Comparison of ENCODE assay signal across 15 cellular contexts in genomic region chr18:13229021-13229671, GRCh38. TPM values are rescaled to one million over a fixed set of nuclear protein-coding genes. Genes with fewer than 3 reads are reported as not detected.
DNase-seq lines count a peak whose midpoint lies in the region; ATAC-seq and TF ChIP-seq lines count a peak whose summit lies in the region.
"Had no signal": no experiment of that assay in that cellular context is flagged by ENCODE, and none has a peak within 500 bp of the region (broad histone marks: within the 10 kb centered on the region; RNA-seq: fewer than 3 reads in every experiment).

No MANE protein-coding gene starts in this region.

- no peak for ATAC-seq in CD4-positive, CD25-positive, alpha-beta regulatory T cell (ENCODE audit: low read depth in 2 of 2)
- no peak for ATAC-seq in GM21619 (IDR thresholded peaks at IDR 0.05; ENCODE audit: unreplicated experiment)
- no peak for ATAC-seq in activated CD8-positive, alpha-beta T cell treated with anti-CD3 and anti-CD28 coated beads for 36 hours

- no peak for TF ChIP-seq CTCF in osteocyte (IDR thresholded peaks at IDR 0.05)
- TF ChIP-seq CTCF in activated CD8-positive, alpha-beta T cell treated with anti-CD3 and anti-CD28 coated beads for 36 hours (IDR thresholded peaks at IDR 0.05), result no peak

- H3K36me3 Mint-ChIP-seq in activated naive CD4-positive, alpha-beta T cell treated with anti-CD3 and anti-CD28 coated beads, Interleukin-2, amount 10 ng/mL, durations not matched to agents 7 days and 5 days, result no peaks in the 10 kb centered on the region
- no peaks in the 10 kb centered on the region for H3K36me3 Mint-ChIP-seq in CD4-positive, CD25-positive, alpha-beta regulatory T cell
- H3K36me3 Mint-ChIP-seq in osteocyte (ENCODE audit: unreplicated experiment), result no peaks in the 10 kb centered on the region
- peaks cover 2% of the 10 kb centered on the region for H3K36me3 Mint-ChIP-seq in activated CD8-positive, alpha-beta T cell treated with anti-CD3 and anti-CD28 coated beads for 36 hours (ENCODE audit: low read depth)
- H3K36me3 Mint-ChIP-seq: CD4-positive, alpha-beta memory T cell had no signal

- no peaks in the 10 kb centered on the region for H3K36me3 ChIP-seq in CD4-positive, CD25-positive, alpha-beta regulatory T cell (ENCODE audit: control insufficient read depth, insufficient read depth, low read length)
- peaks cover 52% of the 10 kb centered on the region for H3K36me3 ChIP-seq in KOPT-K1 (ENCODE audit: insufficient read depth, low read length)

- H3K27ac ChIP-seq in CD4-positive, CD25-positive, alpha-beta regulatory T cell (ENCODE audit: insufficient read depth, low read length, poor library complexity, severe bottlenecking), result no peak overlapping the region
- H3K27ac ChIP-seq in KOPT-K1 (ENCODE audit: low read depth, low read length, poor library complexity, severe bottlenecking), result peak overlapping the region; percentile 59

- H3K4me1 ChIP-seq in CD4-positive, CD25-positive, alpha-beta regulatory T cell (ENCODE audit: control insufficient read depth, insufficient read depth, low read length, poor library complexity, severe bottlenecking), result no peaks in the 10 kb centered on the region

- H3K27ac Mint-ChIP-seq in activated naive CD4-positive, alpha-beta T cell treated with anti-CD3 and anti-CD28 coated beads, Interleukin-2, amount 10 ng/mL, durations not matched to agents 7 days and 5 days, result peak overlapping the region; percentile 64
- peak overlapping the region in 2 of 3 donors; percentile 0 to 37 for H3K27ac Mint-ChIP-seq in CD4-positive, CD25-positive, alpha-beta regulatory T cell
- no peak overlapping the region for H3K27ac Mint-ChIP-seq in osteocyte (ENCODE audit: unreplicated experiment)
- H3K27ac Mint-ChIP-seq in activated CD8-positive, alpha-beta T cell treated with anti-CD3 and anti-CD28 coated beads for 36 hours, result no peak overlapping the region
- H3K27ac Mint-ChIP-seq: HFFc6 had no signal

- H3K4me1 Mint-ChIP-seq in activated naive CD4-positive, alpha-beta T cell treated with anti-CD3 and anti-CD28 coated beads, Interleukin-2, amount 10 ng/mL, durations not matched to agents 7 days and 5 days, result no peaks in the 10 kb centered on the region
- H3K4me1 Mint-ChIP-seq in CD4-positive, CD25-positive, alpha-beta regulatory T cell, result peaks cover 0 to 3% (median 0%) of the 10 kb centered on the region in 4 donors
- H3K4me1 Mint-ChIP-seq in osteocyte (ENCODE audit: unreplicated experiment), result no peaks in the 10 kb centered on the region
- H3K4me1 Mint-ChIP-seq in activated CD8-positive, alpha-beta T cell treated with anti-CD3 and anti-CD28 coated beads for 36 hours (ENCODE audit: low read depth), result no peaks in the 10 kb centered on the region
- H3K4me1 Mint-ChIP-seq: CD4-positive, alpha-beta memory T cell had no signal

- intact Hi-C loops in activated CD8-positive, alpha-beta T cell treated with anti-CD3 and anti-CD28 coated beads for 36 hours (cut with micrococcal nuclease), result no loop called here

- H3K9me3 Mint-ChIP-seq in activated naive CD4-positive, alpha-beta T cell treated with anti-CD3 and anti-CD28 coated beads, Interleukin-2, amount 10 ng/mL, durations not matched to agents 7 days and 5 days, result no peaks in the 10 kb centered on the region
- H3K9me3 Mint-ChIP-seq in CD4-positive, CD25-positive, alpha-beta regulatory T cell, result no peaks in the 10 kb centered on the region
- no peaks in the 10 kb centered on the region for H3K9me3 Mint-ChIP-seq in osteocyte (ENCODE audit: unreplicated experiment)
- H3K9me3 Mint-ChIP-seq in activated CD8-positive, alpha-beta T cell treated with anti-CD3 and anti-CD28 coated beads for 36 hours, result no peaks in the 10 kb centered on the region
- H3K9me3 Mint-ChIP-seq: CD4-positive, alpha-beta memory T cell; HFFc6 had no signal

- POLR2A ChIA-PET in activated CD8-positive, alpha-beta T cell treated with anti-CD3 and anti-CD28 coated beads for 36 hours (lab: Charles Lee), result interaction anchor here (0.7 kb wide), 1 partner anchor 10 kb away, joined by 5 read pairs; the partner anchor contains the start of gene LDLRAD4

- H3K4me3 ChIP-seq in CD4-positive, CD25-positive, alpha-beta regulatory T cell (ENCODE audit: low read depth, low read length), result no peak overlapping the region

- CTCF ChIA-PET in activated naive CD4-positive, alpha-beta T cell treated with anti-CD3 and anti-CD28 coated beads, Interleukin-2, amount 10 ng/mL, durations not matched to agents 7 days and 5 days (lab: Charles Lee), result interaction anchor here (0.6 to 1.9 kb wide), 3 partner anchors 9 to 678 kb away, joined by 3 to 5 read pairs (median 3); no protein-coding TSS in a partner anchor
- CTCF ChIA-PET in activated CD8-positive, alpha-beta T cell treated with anti-CD3 and anti-CD28 coated beads for 36 hours (lab: Charles Lee), result interaction anchor here (0.9 kb wide), 1 partner anchor 13 kb away, joined by 3 read pairs; no protein-coding TSS in a partner anchor

- H3K9me3 ChIP-seq in CD4-positive, CD25-positive, alpha-beta regulatory T cell (ENCODE audit: control insufficient read depth in 2 of 2, low read length in 2 of 2), result no peaks in the 10 kb centered on the region
- no peaks in the 10 kb centered on the region for H3K9me3 ChIP-seq in KOPT-K1 (ENCODE audit: insufficient read depth, low read length, poor library complexity, severe bottlenecking)

- no peak for DNase-seq in activated naive CD4-positive, alpha-beta T cell treated with anti-CD3 and anti-CD28 coated beads, Interleukin-2, amount 10 ng/mL, durations not matched to agents 7 days and 5 days
- DNase-seq in activated naive CD4-positive, alpha-beta T cell treated with anti-CD3 and anti-CD28 coated beads, Interleukin-2, amount 50 U/mL, for 16 hours, result no peak
- no peak for DNase-seq in CD4-positive, CD25-positive, alpha-beta regulatory T cell
- DNase-seq in osteocyte (ENCODE audit: extremely low spot score, unreplicated experiment) (peak; percentile 76), NCI-H510A treated with DMSO at 0.1 percent for 48 hours (lab: John Stamatoyannopoulos, UW) (no peak)
- no peak for DNase-seq in activated CD8-positive, alpha-beta T cell treated with anti-CD3 and anti-CD28 coated beads for 36 hours
- DNase-seq: ACHN; CD4-positive, alpha-beta memory T cell; DMS79; EL; GDM1; HCEC 1CT; HFFc6 had no signal

- H3K27me3 ChIP-seq in CD4-positive, CD25-positive, alpha-beta regulatory T cell (ENCODE audit: control insufficient read depth, insufficient read depth, low read length), result no peaks in the 10 kb centered on the region

- H3K27me3 Mint-ChIP-seq in activated naive CD4-positive, alpha-beta T cell treated with anti-CD3 and anti-CD28 coated beads, Interleukin-2, amount 10 ng/mL, durations not matched to agents 7 days and 5 days, result no peaks in the 10 kb centered on the region
- H3K27me3 Mint-ChIP-seq in CD4-positive, CD25-positive, alpha-beta regulatory T cell, result no peaks in the 10 kb centered on the region
- H3K27me3 Mint-ChIP-seq in osteocyte (ENCODE audit: unreplicated experiment), result no peaks in the 10 kb centered on the region
- H3K27me3 Mint-ChIP-seq in activated CD8-positive, alpha-beta T cell treated with anti-CD3 and anti-CD28 coated beads for 36 hours, result no peaks in the 10 kb centered on the region

- H3K4me3 Mint-ChIP-seq in activated naive CD4-positive, alpha-beta T cell treated with anti-CD3 and anti-CD28 coated beads, Interleukin-2, amount 10 ng/mL, durations not matched to agents 7 days and 5 days, result no peak overlapping the region
- no peak overlapping the region for H3K4me3 Mint-ChIP-seq in CD4-positive, CD25-positive, alpha-beta regulatory T cell
- H3K4me3 Mint-ChIP-seq in osteocyte (ENCODE audit: unreplicated experiment), result no peak overlapping the region
- no peak overlapping the region for H3K4me3 Mint-ChIP-seq in activated CD8-positive, alpha-beta T cell treated with anti-CD3 and anti-CD28 coated beads for 36 hours
- H3K4me3 Mint-ChIP-seq: CD4-positive, alpha-beta memory T cell; HFFc6 had no signal

RNA-seq across cellular contexts. Expression of gene LDLRAD4, which starts 10.6 kb away (rescaled TPM):
- 207 TPM for total RNA-seq in CD4-positive, CD25-positive, alpha-beta regulatory T cell
- polyA plus RNA-seq in CD4-positive, CD25-positive, alpha-beta regulatory T cell, result 10 to 100 TPM; 42.4 to 58.7 (median 48.6) TPM
- 18.7 and 20.4 TPM in 2 replicates for total RNA-seq in osteocyte
- total RNA-seq in activated CD8-positive, alpha-beta T cell treated with anti-CD3 and anti-CD28 coated beads for 36 hours, result 10 to 100 TPM; 37.3 to 38.5 TPM
- total RNA-seq: HFFc6 had no signal

Comparison
In these comparisons a context has a peak if more than half of its experiments do, and no peak if none do; other contexts are left out.
1. H3K27ac Mint-ChIP-seq: peak in activated naive CD4-positive, alpha-beta T cell treated with anti-CD3 and anti-CD28 coated beads, Interleukin-2, amount 10 ng/mL, durations not matched to agents 7 days and 5 days (single experiment) and CD4-positive, CD25-positive, alpha-beta regulatory T cell (2 of 3); none in osteocyte (single experiment) and activated CD8-positive, alpha-beta T cell treated with anti-CD3 and anti-CD28 coated beads for 36 hours (single experiment).